Comparison of ENCODE assay signal across 10 cellular contexts in the genomic region with DNA sequence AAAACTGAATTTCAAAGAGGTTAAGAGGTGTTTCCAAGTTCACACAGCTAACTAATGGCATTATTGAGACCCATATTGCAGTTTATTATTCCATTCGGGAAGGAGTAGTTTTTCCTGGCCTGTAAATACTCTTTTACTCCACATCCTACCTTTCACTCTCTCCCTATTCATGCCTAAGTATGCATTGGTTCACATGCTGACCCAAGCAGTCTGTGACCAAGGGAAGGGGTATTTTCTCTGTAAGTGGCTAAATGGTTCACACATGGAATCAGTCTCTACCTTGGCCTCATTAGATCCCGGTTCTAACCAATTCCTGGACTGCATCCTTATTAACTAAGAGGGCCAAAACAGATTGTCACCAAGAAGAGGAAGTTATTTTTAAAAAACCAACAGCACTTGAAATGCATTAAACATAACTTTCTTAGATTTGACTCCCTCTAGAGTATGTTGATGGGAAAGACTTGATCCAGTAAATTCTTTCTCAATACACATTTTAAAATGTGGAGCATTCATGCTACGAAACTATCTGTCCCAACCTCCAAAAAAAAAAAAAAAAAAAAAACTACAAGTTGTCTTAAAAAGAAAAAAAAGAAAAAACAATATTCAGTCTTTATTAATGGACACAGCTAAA. TPM values are rescaled to one million over a fixed set of nuclear protein-coding genes. Genes with fewer than 3 reads are reported as not detected.
DNase-seq lines count a peak whose midpoint lies in the region; ATAC-seq lines count a peak whose summit lies in the region.
"Had no signal": no experiment of that assay in that cellular context is flagged by ENCODE, and none has a peak within 500 bp of the region (broad histone marks: within the 10 kb centered on the region; RNA-seq: fewer than 3 reads in every experiment).

No MANE protein-coding gene starts in this region.

- peak; percentile 11 for DNase-seq in DMS53 treated with DMSO at 0.1 percent for 48 hours (lab: John Stamatoyannopoulos, UW; ENCODE audit: unreplicated experiment)
- DNase-seq in NCI-H69 (lab: John Stamatoyannopoulos, UW) = peak; percentile 48
- DNase-seq in cerebellar cortex (ENCODE audit: low spot score) = peak; percentile 29
- DNase-seq in myocyte (ENCODE audit: low read depth) = peak; percentile 37
- DNase-seq in stimulated activated CD8-positive, alpha-beta memory T cell treated with anti-CD3 and anti-CD28 coated beads, Interleukin-4, amount 100 ng/mL, for 48 hours = no peak
- no peak for DNase-seq in inferior parietal cortex (ENCODE audit: extremely low spot score)
- DNase-seq: NCI-H1436 treated with DMSO at 0.1 percent for 48 hours had no signal

- no peak for ATAC-seq in HG03025 (IDR thresholded peaks at IDR 0.05; ENCODE audit: low FRiP score, unreplicated experiment)
- ATAC-seq in GM21515 (IDR thresholded peaks at IDR 0.05; ENCODE audit: unreplicated experiment) = no peak
- ATAC-seq: activated CD4-positive, CD25-positive, alpha-beta regulatory T cell treated with anti-CD3 and anti-CD28 coated beads, Interleukin-2, amount 50 U/mL, for 24 hours had no signal

RNA-seq across cellular contexts. Expression of a gene that starts 17.8 kb away (rescaled TPM):
- total RNA-seq in myocyte = 0.53 and 0.62 TPM in 2 replicates
- polyA plus RNA-seq in myocyte (2012) = 1.5 TPM

Comparison
In these comparisons a context has a peak if more than half of its experiments do, and no peak if none do; other contexts are left out.
1. DNase-seq: peak in DMS53 treated with DMSO at 0.1 percent for 48 hours (single experiment), NCI-H69 (single experiment), cerebellar cortex (single experiment) and myocyte (single experiment); none in stimulated activated CD8-positive, alpha-beta memory T cell treated with anti-CD3 and anti-CD28 coated beads, Interleukin-4, amount 100 ng/mL, for 48 hours (single experiment) and inferior parietal cortex (single experiment).